Comparison of ENCODE assay signal across 19 cellular contexts in genomic region chr4:92618968-92619367, GRCh38.
A peak's percentile ranks its signal among the peaks of the same experiment; 100 is the strongest.
DNase-seq lines count a peak whose midpoint lies in the region; ATAC-seq, FAIRE-seq and TF ChIP-seq lines count a peak whose summit lies in the region.
"Had no signal": no experiment of that assay in that cellular context is flagged by ENCODE, and none has a peak within 500 bp of the region (broad histone marks: within the 10 kb centered on the region; RNA-seq: fewer than 3 reads in every experiment).

No MANE protein-coding gene starts in this region.

- no peak overlapping the region for H4K8ac ChIP-seq in IMR-90 (ENCODE audit: low read depth in 2 of 2, low read length in 2 of 2)

- no peak for FAIRE-seq in pancreas (lab: Jason Lieb, UNC)
- FAIRE-seq: K562 had no signal

- no peak overlapping the region for H2BK120ac ChIP-seq in IMR-90 (ENCODE audit: low read depth, low read length)

- dilution Hi-C loops in IMR-90 (cut with HindIII; ENCODE audit: low sequenced_read_pairs, unreplicated experiment), result no loop called here

- no peak overlapping the region for H4K91ac ChIP-seq in IMR-90 (ENCODE audit: insufficient read depth, low read depth, low read length)

- no peak overlapping the region for H3K4ac ChIP-seq in IMR-90 (ENCODE audit: low read depth, low read length)

- no peak overlapping the region for H3K23ac ChIP-seq in IMR-90 (ENCODE audit: low read depth, low read length)

- no peaks in the 10 kb centered on the region for H3K79me1 ChIP-seq in IMR-90 (ENCODE audit: low read depth in 1 of 2, low read length in 2 of 2)

- H3K27ac ChIP-seq in IMR-90 (ENCODE audit: insufficient read depth, low read length), result no peak overlapping the region
- H3K27ac ChIP-seq in pancreas, result no peak overlapping the region
- H3K27ac ChIP-seq: PC-9 had no signal

- in situ Hi-C loops in IMR-90 (cut with MboI; ENCODE audit: low sequenced_read_pairs), result no loop called here

- H3K4me2 ChIP-seq in IMR-90 (ENCODE audit: low read depth, low read length), result no peak overlapping the region
- H3K4me2 ChIP-seq: PC-9 had no signal

- intact Hi-C loops in IMR-90 (cut with micrococcal nuclease) (no loop called here), pancreas (cut with DNase I) (no loop called here)

- no peak for TF ChIP-seq RAD21 in IMR-90 (IDR thresholded peaks at IDR 0.05; ENCODE audit: low read length)

- H3K9me1 ChIP-seq in IMR-90 (ENCODE audit: insufficient read depth, low read length), result no peaks in the 10 kb centered on the region

- no peak overlapping the region for H2AFZ ChIP-seq in IMR-90 (replicated peaks; ENCODE audit: low read length, poor library complexity)
- H2AFZ ChIP-seq: PC-9 had no signal

- no peak overlapping the region for H2BK20ac ChIP-seq in IMR-90 (ENCODE audit: low read depth, low read length)

- 17% methylated on average over 1 of the region's 2 CpGs; no CpG with 5 or more reads in 1 of the 2 experiments for WGBS in IMR-90 (ENCODE audit: extremely low coverage in 2 of 2, insufficient read length in 1 of 2), 2 experiments
- 28 to 34% methylated on average over 2 of the region's 2 CpGs for WGBS in pancreas, 2 donors

- no peak for TF ChIP-seq POLR2A in IMR-90 (IDR thresholded peaks at IDR 0.05; ENCODE audit: low read depth, low read length)

- H3K9me3 ChIP-seq in IMR-90 (ENCODE audit: control insufficient read depth, insufficient read depth, low read length) (no peaks in the 10 kb centered on the region), pancreas (no peaks in the 10 kb centered on the region)
- H3K9me3 ChIP-seq: Caco-2 had no signal

- POLR2A ChIA-PET in IMR-90 (lab: Charles Lee; ENCODE audit: unreplicated experiment), result no interaction called here

- no peak overlapping the region for H4K5ac ChIP-seq in IMR-90 (ENCODE audit: low read depth, low read length)

- DNase-seq in IMR-90 (peak; percentile 0), astrocyte of the hippocampus (ENCODE audit: low read depth, low spot score) (peak; percentile 14), fibroblast of the aortic adventitia (ENCODE audit: low read depth) (peak; percentile 5), pancreas (no peak), HCEC 1CT (no peak)
- DNase-seq in activated CD4-positive, alpha-beta T cell treated with anti-CD3 and anti-CD28 coated beads, Interleukin-2, amount 50 U/mL, for 4 hours, result no peak
- DNase-seq: ACHN; AML-193; Caco-2; CD4-positive, CD25-positive, alpha-beta regulatory T cell; H9; MV-4-11; NCI-H1417 treated with DMSO at 0.1 percent for 48 hours; NCI-H2029 treated with DMSO at 0.1 percent for 48 hours; NCI-H2171 treated with DMSO at 0.1 percent for 48 hours; NCI-H748 treated with DMSO at 0.1 percent for 48 hours; PC-9 had no signal

- H3K18ac ChIP-seq in IMR-90 (ENCODE audit: low read depth, low read length), result no peak overlapping the region

- H3K27me3 ChIP-seq in IMR-90 (ENCODE audit: control insufficient read depth, insufficient read depth, low read length), result no peaks in the 10 kb centered on the region
- no peaks in the 10 kb centered on the region for H3K27me3 ChIP-seq in pancreas

- H3K9ac ChIP-seq in IMR-90 (ENCODE audit: low read depth, low read length), result no peak overlapping the region

- H2AK9ac ChIP-seq in IMR-90 (replicated peaks; ENCODE audit: low read depth, low read length, poor library complexity), result no peak overlapping the region

- H2BK5ac ChIP-seq in IMR-90 (ENCODE audit: low read depth, low read length, poor library complexity, severe bottlenecking), result no peak overlapping the region

- no peak overlapping the region for H2AK5ac ChIP-seq in IMR-90 (ENCODE audit: low read depth, low read length)

- H3K56ac ChIP-seq in IMR-90 (ENCODE audit: extremely low read depth, insufficient read depth, low read length), result no peak overlapping the region

- no peaks in the 10 kb centered on the region for H4K20me1 ChIP-seq in IMR-90 (ENCODE audit: insufficient read depth, low read length)

- H3K36me3 ChIP-seq in IMR-90 (ENCODE audit: control insufficient read depth, insufficient read depth, low read length) (no peaks in the 10 kb centered on the region), pancreas (no peaks in the 10 kb centered on the region)

- H3K4me3 ChIP-seq in IMR-90 (ENCODE audit: insufficient read depth, low read depth, low read length) (no peak overlapping the region), fibroblast of the aortic adventitia (ENCODE audit: low read depth, low read length) (no peak overlapping the region), pancreas (no peak overlapping the region)
- H3K4me3 ChIP-seq: K562, PC-9 had no signal

- CTCF ChIA-PET in IMR-90 (lab: Yijun Ruan, JAX), result interaction anchor here (1.0 kb wide), 1 partner anchor 13 kb away, joined by 3 read pairs; no protein-coding TSS in a partner anchor

- no peak overlapping the region for H3K14ac ChIP-seq in IMR-90 (replicated peaks; ENCODE audit: low read depth, low read length)

- ATAC-seq in IMR-90 (ENCODE audit: low read depth) (no peak), pancreas (peak; percentile 75 to 84 (median 84)), HG03521 (IDR thresholded peaks at IDR 0.05; ENCODE audit: unreplicated experiment) (no peak)
- ATAC-seq: K562 had no signal

- no TSS peak for BruUV-seq in IMR-90 (replicated peaks; lab: Mats Ljungman, UMichigan)

- H2BK15ac ChIP-seq in IMR-90 (ENCODE audit: low read depth, low read length), result no peak overlapping the region

- H3K4me1 ChIP-seq in IMR-90 (ENCODE audit: control insufficient read depth, insufficient read depth, low read length) (no peaks in the 10 kb centered on the region), pancreas (no peaks in the 10 kb centered on the region)
- H3K4me1 ChIP-seq: Caco-2 had no signal

- TF ChIP-seq CTCF in IMR-90 (conservative IDR thresholded peaks at IDR 0.05; ENCODE audit: low read depth, low read length) (no peak), fibroblast of the aortic adventitia (IDR thresholded peaks at IDR 0.05; ENCODE audit: insufficient read depth, low read length) (no peak), pancreas (IDR thresholded peaks at IDR 0.05) (no peak)

TF ChIP-seq in IMR-90, 13 proteins besides CTCF, POLR2A, EP300 and RAD21:
- TF ChIP-seq BHLHE40 (IDR thresholded peaks at IDR 0.05; ENCODE audit: low read depth, low read length) (no peak), SMC3 (IDR thresholded peaks at IDR 0.05; ENCODE audit: low read depth, low read length) (no peak), MAFK (IDR thresholded peaks at IDR 0.05; ENCODE audit: low read depth, low read length) (no peak)

Comparison
In these comparisons a context has a peak if more than half of its experiments do, and no peak if none do; other contexts are left out.
1. ATAC-seq: peak in pancreas (4 of 4); none in IMR-90 (single experiment) and HG03521 (single experiment).
2. DNase-seq: peak in IMR-90 (single experiment), astrocyte of the hippocampus (single experiment) and fibroblast of the aortic adventitia (single experiment); none in pancreas (0 of 6), activated CD4-positive, alpha-beta T cell treated with anti-CD3 and anti-CD28 coated beads, Interleukin-2, amount 50 U/mL, for 4 hours (0 of 2) and HCEC 1CT (single experiment).